In the genomic region with DNA sequence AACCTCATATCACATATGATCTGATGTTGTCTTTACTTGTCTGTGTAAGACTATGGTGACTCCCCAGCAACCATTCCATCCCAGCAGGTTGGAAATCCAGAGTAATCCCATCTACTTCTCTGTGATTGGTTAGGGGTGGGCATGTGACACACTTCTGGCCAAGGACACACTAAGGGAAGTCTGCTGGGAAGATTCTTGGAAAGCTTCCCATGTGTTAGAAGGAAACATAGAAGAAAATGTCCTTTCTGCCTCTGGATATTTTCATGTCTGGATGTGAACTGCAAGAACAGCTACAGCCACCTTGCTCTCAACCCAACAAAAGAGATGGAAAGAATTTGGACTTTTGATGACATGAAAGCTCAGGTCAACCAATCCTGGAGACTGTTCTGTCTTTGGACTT, we compare ENCODE assay signal across 12 cellular contexts. TPM values are rescaled to one million over a fixed set of nuclear protein-coding genes. Genes with fewer than 3 reads are reported as not detected.
A peak's percentile ranks its signal among the peaks of the same experiment; 100 is the strongest.
DNase-seq lines count a peak whose midpoint lies in the region; ATAC-seq lines count a peak whose summit lies in the region.
"Had no signal": no experiment of that assay in that cellular context is flagged by ENCODE, and none has a peak within 500 bp of the region (broad histone marks: within the 10 kb centered on the region; RNA-seq: fewer than 3 reads in every experiment).

No MANE protein-coding gene starts in this region.

- no peaks in the 10 kb centered on the region for H3K36me3 ChIP-seq in CD4-positive, alpha-beta memory T cell (ENCODE audit: insufficient read depth, low read length)
- H3K36me3 ChIP-seq: neutrophil had no signal

- no peak overlapping the region for H3K27ac Mint-ChIP-seq in activated CD4-positive, alpha-beta T cell treated with anti-CD3 and anti-CD28 coated beads for 36 hours
- peak overlapping the region in 2 of 7 donors; percentile 6 to 31 for H3K27ac Mint-ChIP-seq in CD4-positive, alpha-beta memory T cell
- H3K27ac Mint-ChIP-seq: activated naive CD4-positive, alpha-beta T cell treated with anti-CD3 and anti-CD28 coated beads, Interleukin-2, amount 50 U/mL, for 24 hours had no signal

- in situ Hi-C loops in SK-MEL-5 (cut with HindIII; ENCODE audit: low pct_unique_long_range_greater_than_20kb, low sequenced_read_pairs) = no loop called here

- intact Hi-C loops in activated CD4-positive, alpha-beta T cell treated with anti-CD3 and anti-CD28 coated beads for 36 hours (cut with DNase I, micrococcal nuclease) = loop anchor here in 1 of 2 experiments (5.0 kb wide), 2 partner anchors 213 to 472 kb away; a partner anchor contains a TSS
- intact Hi-C loops in CD4-positive, alpha-beta memory T cell (cut with micrococcal nuclease) = loop anchor here (5.0 kb wide), 1 partner anchor 388 kb away; a partner anchor contains a TSS

- CTCF ChIA-PET in activated CD4-positive, alpha-beta T cell treated with anti-CD3 and anti-CD28 coated beads for 36 hours (lab: Charles Lee) = interaction anchor here (2.2 kb wide), 1 partner anchor 38 kb away, joined by 6 read pairs; no protein-coding TSS in a partner anchor
- CTCF ChIA-PET in CD4-positive, alpha-beta memory T cell (lab: Charles Lee; ENCODE audit: partially characterized antibody) = no interaction called here

- no peak overlapping the region for H3K4me3 ChIP-seq in CD4-positive, alpha-beta memory T cell (ENCODE audit: low read length in 2 of 2)

- H3K27me3 Mint-ChIP-seq in activated CD4-positive, alpha-beta T cell treated with anti-CD3 and anti-CD28 coated beads for 36 hours = peaks cover 9% of the 10 kb centered on the region
- no peaks in the 10 kb centered on the region for H3K27me3 Mint-ChIP-seq in activated T-cell treated with anti-CD3 and anti-CD28 coated beads, Interleukin-2, amount 50 U/mL, for 4 hours (ENCODE audit: low read depth)
- no peaks in the 10 kb centered on the region for H3K27me3 Mint-ChIP-seq in CD4-positive, alpha-beta memory T cell
- H3K27me3 Mint-ChIP-seq: activated naive CD4-positive, alpha-beta T cell treated with anti-CD3 and anti-CD28 coated beads, Interleukin-2, amount 50 U/mL, for 24 hours had no signal

- no peaks in the 10 kb centered on the region for H3K27me3 ChIP-seq in CD4-positive, alpha-beta memory T cell (ENCODE audit: insufficient read depth, low read length)

- POLR2A ChIA-PET in activated CD4-positive, alpha-beta T cell treated with anti-CD3 and anti-CD28 coated beads for 36 hours (lab: Charles Lee) = interaction anchor here (0.6 kb wide), 1 partner anchor 287 kb away, joined by 10 read pairs; no protein-coding TSS in a partner anchor
- POLR2A ChIA-PET in CD4-positive, alpha-beta memory T cell (lab: Charles Lee; ENCODE audit: partially characterized antibody) = interaction anchor here (4.1 kb wide), 1 partner anchor 63 kb away, joined by 30 read pairs; a partner anchor contains a TSS

- H3K27ac ChIP-seq in CD4-positive, alpha-beta memory T cell (ENCODE audit: low read depth, low read length) = no peak overlapping the region
- H3K27ac ChIP-seq: neutrophil had no signal

- H3K4me1 ChIP-seq in CD4-positive, alpha-beta memory T cell (ENCODE audit: insufficient read depth, low read length) = peaks cover 29% of the 10 kb centered on the region

- DNase-seq in Daoy (ENCODE audit: low read depth) (peak; percentile 21), SK-MEL-5 (ENCODE audit: low read depth, low spot score) (peak; percentile 51), fibroblast of gingiva (ENCODE audit: low read depth) (peak; percentile 64), non-pigmented ciliary epithelial cell (ENCODE audit: low read depth) (peak; percentile 43), NOMO-1 treated with dmso at 0.1 percent for 144 hours (lab: John Stamatoyannopoulos, UW; ENCODE audit: unreplicated experiment) (no peak)
- no peak for DNase-seq in activated CD4-positive, alpha-beta T cell treated with anti-CD3 and anti-CD28 coated beads for 36 hours
- DNase-seq in activated T-cell treated with anti-CD3 and anti-CD28 coated beads, Interleukin-2, amount 50 U/mL, for 4 hours = no peak
- no peak for DNase-seq in CD4-positive, alpha-beta memory T cell
- DNase-seq: DMS79, head of caudate nucleus had no signal

- no peaks in the 10 kb centered on the region for H3K9me3 ChIP-seq in CD4-positive, alpha-beta memory T cell (ENCODE audit: control insufficient read depth in 1 of 2, low read length in 2 of 2)
- H3K9me3 ChIP-seq: neutrophil had no signal

- H3K4me1 Mint-ChIP-seq in activated CD4-positive, alpha-beta T cell treated with anti-CD3 and anti-CD28 coated beads for 36 hours = peaks cover 15% of the 10 kb centered on the region
- peaks cover 18% of the 10 kb centered on the region for H3K4me1 Mint-ChIP-seq in activated T-cell treated with anti-CD3 and anti-CD28 coated beads, Interleukin-2, amount 50 U/mL, for 4 hours (ENCODE audit: low read depth)
- peaks cover 19 to 31% (median 26%) of the 10 kb centered on the region in 4 donors for H3K4me1 Mint-ChIP-seq in CD4-positive, alpha-beta memory T cell

- no peak overlapping the region for H3K4me3 Mint-ChIP-seq in activated CD4-positive, alpha-beta T cell treated with anti-CD3 and anti-CD28 coated beads for 36 hours
- no peak overlapping the region for H3K4me3 Mint-ChIP-seq in activated T-cell treated with anti-CD3 and anti-CD28 coated beads, Interleukin-2, amount 50 U/mL, for 4 hours
- H3K4me3 Mint-ChIP-seq in CD4-positive, alpha-beta memory T cell = no peak overlapping the region
- H3K4me3 Mint-ChIP-seq: activated naive CD4-positive, alpha-beta T cell treated with anti-CD3 and anti-CD28 coated beads, Interleukin-2, amount 50 U/mL, for 24 hours had no signal

- ATAC-seq in activated CD4-positive, alpha-beta T cell treated with anti-CD3 and anti-CD28 coated beads for 36 hours = no peak
- ATAC-seq in activated T-cell treated with anti-CD3 and anti-CD28 coated beads, Interleukin-2, amount 50 U/mL, for 4 hours = no peak

- no peaks in the 10 kb centered on the region for H3K9me3 Mint-ChIP-seq in activated CD4-positive, alpha-beta T cell treated with anti-CD3 and anti-CD28 coated beads for 36 hours (ENCODE audit: low read depth)
- H3K9me3 Mint-ChIP-seq in activated T-cell treated with anti-CD3 and anti-CD28 coated beads, Interleukin-2, amount 50 U/mL, for 4 hours = no peaks in the 10 kb centered on the region
- peaks cover 0 to 2% (median 0%) of the 10 kb centered on the region in 8 donors for H3K9me3 Mint-ChIP-seq in CD4-positive, alpha-beta memory T cell
- H3K9me3 Mint-ChIP-seq: activated naive CD4-positive, alpha-beta T cell treated with anti-CD3 and anti-CD28 coated beads, Interleukin-2, amount 50 U/mL, for 24 hours had no signal

- peaks cover 12% of the 10 kb centered on the region for H3K36me3 Mint-ChIP-seq in activated CD4-positive, alpha-beta T cell treated with anti-CD3 and anti-CD28 coated beads for 36 hours (ENCODE audit: low read depth)
- H3K36me3 Mint-ChIP-seq in activated T-cell treated with anti-CD3 and anti-CD28 coated beads, Interleukin-2, amount 50 U/mL, for 4 hours (ENCODE audit: insufficient read depth) = no peaks in the 10 kb centered on the region
- peaks cover 0 to 13% of the 10 kb centered on the region in 2 donors for H3K36me3 Mint-ChIP-seq in CD4-positive, alpha-beta memory T cell
- H3K36me3 Mint-ChIP-seq: activated naive CD4-positive, alpha-beta T cell treated with anti-CD3 and anti-CD28 coated beads, Interleukin-2, amount 50 U/mL, for 24 hours had no signal

RNA-seq across cellular contexts. Expression of a gene that starts 2.6 kb away (rescaled TPM):
- total RNA-seq in Daoy (2014; rRNA removed; shearing (Covaris generic)) = 38.3 and 41.4 TPM in 2 replicates
- total RNA-seq in SK-MEL-5 (2014; rRNA removed; shearing (Covaris generic)) = 26.0 and 30.2 TPM in 2 replicates
- 24.7 and 33.0 TPM in 2 replicates for polyA plus RNA-seq in SK-MEL-5 (2015; cell fraction: cytosol; rRNA removed)
- polyA plus RNA-seq in SK-MEL-5 (2015; cell fraction: nucleus; rRNA removed) = 42.7 and 51.1 TPM in 2 replicates
- 10 to 100 TPM; 14.9 to 15.1 TPM for total RNA-seq in activated CD4-positive, alpha-beta T cell treated with anti-CD3 and anti-CD28 coated beads for 36 hours
- total RNA-seq in activated T-cell treated with anti-CD3 and anti-CD28 coated beads, Interleukin-2, amount 50 U/mL, for 4 hours = 10 to 100 TPM; 11.8 to 14.2 (median 13.3) TPM
- total RNA-seq in CD4-positive, alpha-beta memory T cell = 10 to 100 TPM; 38.0 to 42.9 TPM
- polyA plus RNA-seq in CD4-positive, alpha-beta memory T cell = 10 to 100 TPM; 58.9 to 67.1 TPM

Comparison
In these comparisons a context has a peak if more than half of its experiments do, and no peak if none do; other contexts are left out.
1. DNase-seq: peak in Daoy (single experiment), SK-MEL-5 (single experiment), fibroblast of gingiva (single experiment) and non-pigmented ciliary epithelial cell (single experiment); none in activated CD4-positive, alpha-beta T cell treated with anti-CD3 and anti-CD28 coated beads for 36 hours (single experiment), NOMO-1 treated with dmso at 0.1 percent for 144 hours (single experiment), activated T-cell treated with anti-CD3 and anti-CD28 coated beads, Interleukin-2, amount 50 U/mL, for 4 hours (single experiment) and CD4-positive, alpha-beta memory T cell (0 of 5).